31 cellular contexts compared by ENCODE assay signal in genomic region chr10:14190702-14191101, GRCh38.
"Had no signal": no experiment of that assay in that cellular context is flagged by ENCODE, and none has a peak within 500 bp of the region (broad histone marks: within the 10 kb centered on the region; RNA-seq: fewer than 3 reads in every experiment).

No MANE protein-coding gene starts in this region.

- DNase-seq: activated CD4-positive, alpha-beta memory T cell treated with anti-CD3 and anti-CD28 coated beads for 36 hours; activated CD4-positive, alpha-beta T cell treated with anti-CD3 and anti-CD28 coated beads for 36 hours; activated CD4-positive, alpha-beta T cell treated with anti-CD3 and anti-CD28 coated beads, Interleukin-2, amount 10 ng/mL, durations not matched to agents 24 days and 14 days; activated CD4-positive, CD25-positive, alpha-beta regulatory T cell; activated CD4-positive, CD25-positive, alpha-beta regulatory T cell treated with anti-CD3 and anti-CD28 coated beads, Interleukin-2, amount 50 U/mL, for 72 hours; activated CD8-positive, alpha-beta memory T cell treated with anti-CD3 and anti-CD28 coated beads, Interleukin-2, amount 10 ng/mL, durations not matched to agents 7 days and 5 days; activated CD8-positive, alpha-beta memory T cell treated with anti-CD3 and anti-CD28 coated beads, Interleukin-2, amount 50 U/mL, for 4 hours; activated CD8-positive, alpha-beta T cell treated with anti-CD3 and anti-CD28 coated beads, Interleukin-2, amount 10 ng/mL, durations not matched to agents 7 days and 5 days; activated effector memory CD4-positive, alpha-beta T cell treated with anti-CD3 and anti-CD28 coated beads, Interleukin-2, amount 50 U/mL, for 16 hours; activated naive CD4-positive, alpha-beta T cell treated with anti-CD3 and anti-CD28 coated beads for 36 hours; activated naive CD8-positive, alpha-beta T cell treated with anti-CD3 and anti-CD28 coated beads for 36 hours; activated naive CD8-positive, alpha-beta T cell treated with anti-CD3 and anti-CD28 coated beads, Interleukin-2, amount 50 U/mL, for 24 hours; activated T-cell treated with anti-CD3 and anti-CD28 coated beads, Interleukin-2, amount 50 U/mL, for 1 hour; activated T-cell treated with anti-CD3 and anti-CD28 coated beads, Interleukin-2, amount 50 U/mL, for 48 hours; adrenal gland; amygdala; aorta; body of pancreas; cortex of kidney; dermis blood vessel endothelial cell; effector CD4-positive, alpha-beta T cell; effector memory CD8-positive, alpha-beta T cell; foreskin fibroblast; T-helper 1 cell; T-helper 17 cell; T1000 had no signal

- H3K4me3 Mint-ChIP-seq: activated CD4-positive, alpha-beta memory T cell treated with anti-CD3 and anti-CD28 coated beads for 36 hours; activated CD4-positive, alpha-beta T cell treated with anti-CD3 and anti-CD28 coated beads for 36 hours; activated CD4-positive, alpha-beta T cell treated with anti-CD3 and anti-CD28 coated beads, Interleukin-2, amount 10 ng/mL, durations not matched to agents 24 days and 14 days; activated CD8-positive, alpha-beta memory T cell treated with anti-CD3 and anti-CD28 coated beads, Interleukin-2, amount 10 ng/mL, durations not matched to agents 7 days and 5 days; activated CD8-positive, alpha-beta T cell treated with anti-CD3 and anti-CD28 coated beads, Interleukin-2, amount 10 ng/mL, durations not matched to agents 7 days and 5 days; activated naive CD4-positive, alpha-beta T cell treated with anti-CD3 and anti-CD28 coated beads for 36 hours; activated naive CD4-positive, alpha-beta T cell treated with anti-CD3 and anti-CD28 coated beads, Interleukin-2, amount 50 U/mL, for 24 hours; activated naive CD8-positive, alpha-beta T cell treated with anti-CD3 and anti-CD28 coated beads for 36 hours; activated naive CD8-positive, alpha-beta T cell treated with anti-CD3 and anti-CD28 coated beads, Interleukin-2, amount 50 U/mL, for 24 hours; activated T-helper 1 cell treated with anti-CD3 and anti-CD28 coated beads, Interleukin-12 subunit alpha, Interleukin-12 subunit beta, Interleukin-2, Interleukin-4 antibody, amounts not matched to agents 30 ng/mL and 10 ng/mL and 1 ng/mL, durations not matched to agents 14 hours and 24 hours and 36 hours; effector memory CD8-positive, alpha-beta T cell; T-helper 17 cell; T-helper 2 cell treated with Interferon-gamma antibody and Interleukin-4, amounts not matched to agents 5 μg/mL and 100 μg/mL, for 36 hours had no signal

- H3K27ac Mint-ChIP-seq: activated CD4-positive, alpha-beta memory T cell treated with anti-CD3 and anti-CD28 coated beads for 36 hours; activated CD4-positive, alpha-beta T cell treated with anti-CD3 and anti-CD28 coated beads for 36 hours; activated CD4-positive, alpha-beta T cell treated with anti-CD3 and anti-CD28 coated beads, Interleukin-2, amount 10 ng/mL, durations not matched to agents 24 days and 14 days; activated CD8-positive, alpha-beta memory T cell treated with anti-CD3 and anti-CD28 coated beads, Interleukin-2, amount 10 ng/mL, durations not matched to agents 7 days and 5 days; activated CD8-positive, alpha-beta T cell treated with anti-CD3 and anti-CD28 coated beads, Interleukin-2, amount 10 ng/mL, durations not matched to agents 7 days and 5 days; activated naive CD4-positive, alpha-beta T cell treated with anti-CD3 and anti-CD28 coated beads for 36 hours; activated naive CD4-positive, alpha-beta T cell treated with anti-CD3 and anti-CD28 coated beads, Interleukin-2, amount 50 U/mL, for 24 hours; activated naive CD8-positive, alpha-beta T cell treated with anti-CD3 and anti-CD28 coated beads for 36 hours; activated naive CD8-positive, alpha-beta T cell treated with anti-CD3 and anti-CD28 coated beads, Interleukin-2, amount 50 U/mL, for 24 hours; activated T-helper 1 cell treated with anti-CD3 and anti-CD28 coated beads, Interleukin-12 subunit alpha, Interleukin-12 subunit beta, Interleukin-2, Interleukin-4 antibody, amounts not matched to agents 30 ng/mL and 10 ng/mL and 1 ng/mL, durations not matched to agents 14 hours and 24 hours and 36 hours; activated T-helper 2 cell treated with anti-CD3 and anti-CD28 coated beads, Interferon-gamma antibody, Interleukin-2, Interleukin-4, amounts not matched to agents 10 μg/mL and 5 μg/mL and 100 μg/mL, durations not matched to agents 14 hours and 24 hours and 36 hours; effector memory CD8-positive, alpha-beta T cell; T-helper 17 cell; T-helper 2 cell treated with Interferon-gamma antibody and Interleukin-4, amounts not matched to agents 5 μg/mL and 100 μg/mL, for 36 hours had no signal

- ATAC-seq: activated CD4-positive, alpha-beta T cell treated with anti-CD3 and anti-CD28 coated beads for 36 hours; activated CD8-positive, alpha-beta memory T cell treated with anti-CD3 and anti-CD28 coated beads, Interleukin-2, amount 10 ng/mL, durations not matched to agents 7 days and 5 days; activated CD8-positive, alpha-beta T cell treated with anti-CD3 and anti-CD28 coated beads, Interleukin-2, amount 10 ng/mL, durations not matched to agents 7 days and 5 days; activated naive CD8-positive, alpha-beta T cell treated with anti-CD3 and anti-CD28 coated beads, Interleukin-2, amount 50 U/mL, for 24 hours; body of pancreas; effector memory CD8-positive, alpha-beta T cell; T-helper 17 cell had no signal

- H3K36me3 ChIP-seq: adrenal gland had no signal

- H3K27ac ChIP-seq: adrenal gland, body of pancreas, epithelial cell of prostate had no signal

- H3K9me3 Mint-ChIP-seq: activated CD4-positive, alpha-beta memory T cell treated with anti-CD3 and anti-CD28 coated beads for 36 hours; activated naive CD4-positive, alpha-beta T cell treated with anti-CD3 and anti-CD28 coated beads for 36 hours; activated naive CD4-positive, alpha-beta T cell treated with anti-CD3 and anti-CD28 coated beads, Interleukin-2, amount 50 U/mL, for 24 hours; activated naive CD8-positive, alpha-beta T cell treated with anti-CD3 and anti-CD28 coated beads for 36 hours; activated naive CD8-positive, alpha-beta T cell treated with anti-CD3 and anti-CD28 coated beads, Interleukin-2, amount 50 U/mL, for 24 hours; activated T-helper 1 cell treated with anti-CD3 and anti-CD28 coated beads, Interleukin-12 subunit alpha, Interleukin-12 subunit beta, Interleukin-2, Interleukin-4 antibody, amounts not matched to agents 30 ng/mL and 10 ng/mL and 1 ng/mL, durations not matched to agents 14 hours and 24 hours and 36 hours; activated T-helper 2 cell treated with anti-CD3 and anti-CD28 coated beads, Interferon-gamma antibody, Interleukin-2, Interleukin-4, amounts not matched to agents 10 μg/mL and 5 μg/mL and 100 μg/mL, durations not matched to agents 14 hours and 24 hours and 36 hours; effector memory CD8-positive, alpha-beta T cell; T-helper 2 cell treated with Interferon-gamma antibody and Interleukin-4, amounts not matched to agents 5 μg/mL and 100 μg/mL, for 36 hours had no signal

- H3K4me3 ChIP-seq: adrenal gland, body of pancreas had no signal

- H3K9me3 ChIP-seq: adrenal gland, body of pancreas had no signal

- H3K4me1 ChIP-seq: adrenal gland had no signal

- H3K36me3 Mint-ChIP-seq: activated CD4-positive, alpha-beta memory T cell treated with anti-CD3 and anti-CD28 coated beads for 36 hours; activated CD8-positive, alpha-beta memory T cell treated with anti-CD3 and anti-CD28 coated beads, Interleukin-2, amount 10 ng/mL, durations not matched to agents 7 days and 5 days; activated naive CD4-positive, alpha-beta T cell treated with anti-CD3 and anti-CD28 coated beads, Interleukin-2, amount 50 U/mL, for 24 hours; activated naive CD8-positive, alpha-beta T cell treated with anti-CD3 and anti-CD28 coated beads for 36 hours had no signal

- H3K27me3 ChIP-seq: adrenal gland, body of pancreas had no signal
